ENCODE assay signal across 1 cellular context in the genomic region with DNA sequence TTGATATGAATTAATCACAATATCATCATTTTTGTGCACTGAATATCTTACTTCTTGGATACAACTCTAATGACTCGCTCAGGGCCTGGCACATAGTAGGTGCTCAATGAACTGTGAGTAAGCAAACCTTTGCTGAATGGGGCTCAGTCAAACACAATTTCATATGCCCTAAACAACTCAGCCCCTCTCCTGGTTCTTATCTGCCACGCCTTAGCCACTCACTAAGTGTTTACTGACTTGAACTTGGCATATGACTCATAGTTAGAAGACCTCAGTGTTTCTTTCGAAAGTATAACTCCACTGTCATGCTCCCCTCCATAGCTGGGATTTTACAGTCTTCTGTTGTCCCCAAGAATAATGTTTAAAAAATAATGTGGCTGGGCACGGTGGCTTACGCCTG.
TF ChIP-seq lines count a peak whose summit lies in the region.

No MANE protein-coding gene starts in this region.

TF ChIP-seq in K562, 482 proteins besides CTCF, POLR2A, EP300 and RAD21 (continued from another document):
- no peak for TF ChIP-seq ATF1 (CRISPR knock-in tag; IDR thresholded peaks at IDR 0.05)
- no peak for TF ChIP-seq ATF1 (tag; IDR thresholded peaks at IDR 0.05)
- TF ChIP-seq, protein P1, sequence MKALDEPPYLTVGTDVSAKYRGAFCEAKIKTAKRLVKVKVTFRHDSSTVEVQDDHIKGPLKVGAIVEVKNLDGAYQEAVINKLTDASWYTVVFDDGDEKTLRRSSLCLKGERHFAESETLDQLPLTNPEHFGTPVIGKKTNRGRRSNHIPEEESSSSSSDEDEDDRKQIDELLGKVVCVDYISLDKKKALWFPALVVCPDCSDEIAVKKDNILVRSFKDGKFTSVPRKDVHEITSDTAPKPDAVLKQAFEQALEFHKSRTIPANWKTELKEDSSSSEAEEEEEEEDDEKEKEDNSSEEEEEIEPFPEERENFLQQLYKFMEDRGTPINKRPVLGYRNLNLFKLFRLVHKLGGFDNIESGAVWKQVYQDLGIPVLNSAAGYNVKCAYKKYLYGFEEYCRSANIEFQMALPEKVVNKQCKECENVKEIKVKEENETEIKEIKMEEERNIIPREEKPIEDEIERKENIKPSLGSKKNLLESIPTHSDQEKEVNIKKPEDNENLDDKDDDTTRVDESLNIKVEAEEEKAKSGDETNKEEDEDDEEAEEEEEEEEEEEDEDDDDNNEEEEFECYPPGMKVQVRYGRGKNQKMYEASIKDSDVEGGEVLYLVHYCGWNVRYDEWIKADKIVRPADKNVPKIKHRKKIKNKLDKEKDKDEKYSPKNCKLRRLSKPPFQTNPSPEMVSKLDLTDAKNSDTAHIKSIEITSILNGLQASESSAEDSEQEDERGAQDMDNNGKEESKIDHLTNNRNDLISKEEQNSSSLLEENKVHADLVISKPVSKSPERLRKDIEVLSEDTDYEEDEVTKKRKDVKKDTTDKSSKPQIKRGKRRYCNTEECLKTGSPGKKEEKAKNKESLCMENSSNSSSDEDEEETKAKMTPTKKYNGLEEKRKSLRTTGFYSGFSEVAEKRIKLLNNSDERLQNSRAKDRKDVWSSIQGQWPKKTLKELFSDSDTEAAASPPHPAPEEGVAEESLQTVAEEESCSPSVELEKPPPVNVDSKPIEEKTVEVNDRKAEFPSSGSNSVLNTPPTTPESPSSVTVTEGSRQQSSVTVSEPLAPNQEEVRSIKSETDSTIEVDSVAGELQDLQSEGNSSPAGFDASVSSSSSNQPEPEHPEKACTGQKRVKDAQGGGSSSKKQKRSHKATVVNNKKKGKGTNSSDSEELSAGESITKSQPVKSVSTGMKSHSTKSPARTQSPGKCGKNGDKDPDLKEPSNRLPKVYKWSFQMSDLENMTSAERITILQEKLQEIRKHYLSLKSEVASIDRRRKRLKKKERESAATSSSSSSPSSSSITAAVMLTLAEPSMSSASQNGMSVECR (CRISPR knock-in tag; IDR thresholded peaks at IDR 0.05) = no peak
- TF ChIP-seq JUNB (CRISPR knock-in tag; conservative IDR thresholded peaks at IDR 0.05) = peak; percentile 55; the same call in 1 of the 2 replicates
- no peak for TF ChIP-seq U2AF2 (optimal IDR thresholded peaks at IDR 0.05; ENCODE audit: low read depth, low read length)
- TF ChIP-seq, protein P2, sequence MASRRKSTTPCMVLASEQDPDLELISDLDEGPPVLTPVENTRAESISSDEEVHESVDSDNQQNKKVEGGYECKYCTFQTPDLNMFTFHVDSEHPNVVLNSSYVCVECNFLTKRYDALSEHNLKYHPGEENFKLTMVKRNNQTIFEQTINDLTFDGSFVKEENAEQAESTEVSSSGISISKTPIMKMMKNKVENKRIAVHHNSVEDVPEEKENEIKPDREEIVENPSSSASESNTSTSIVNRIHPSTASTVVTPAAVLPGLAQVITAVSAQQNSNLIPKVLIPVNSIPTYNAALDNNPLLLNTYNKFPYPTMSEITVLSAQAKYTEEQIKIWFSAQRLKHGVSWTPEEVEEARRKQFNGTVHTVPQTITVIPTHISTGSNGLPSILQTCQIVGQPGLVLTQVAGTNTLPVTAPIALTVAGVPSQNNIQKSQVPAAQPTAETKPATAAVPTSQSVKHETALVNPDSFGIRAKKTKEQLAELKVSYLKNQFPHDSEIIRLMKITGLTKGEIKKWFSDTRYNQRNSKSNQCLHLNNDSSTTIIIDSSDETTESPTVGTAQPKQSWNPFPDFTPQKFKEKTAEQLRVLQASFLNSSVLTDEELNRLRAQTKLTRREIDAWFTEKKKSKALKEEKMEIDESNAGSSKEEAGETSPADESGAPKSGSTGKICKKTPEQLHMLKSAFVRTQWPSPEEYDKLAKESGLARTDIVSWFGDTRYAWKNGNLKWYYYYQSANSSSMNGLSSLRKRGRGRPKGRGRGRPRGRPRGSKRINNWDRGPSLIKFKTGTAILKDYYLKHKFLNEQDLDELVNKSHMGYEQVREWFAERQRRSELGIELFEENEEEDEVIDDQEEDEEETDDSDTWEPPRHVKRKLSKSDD (conservative IDR thresholded peaks at IDR 0.05; ENCODE audit: low read length) = no peak
- TF ChIP-seq SAFB2 (IDR thresholded peaks at IDR 0.05; ENCODE audit: borderline replicate concordance, low read depth, low read length, severe bottlenecking) = no peak
- TF ChIP-seq ZNF589 (CRISPR knock-in tag; IDR thresholded peaks at IDR 0.05; ENCODE audit: low read depth) = 0 out of 2 replicates have a peak, but pooled peaks have one; percentile 25
- no peak for TF ChIP-seq MXI1 (IDR thresholded peaks at IDR 0.05; ENCODE audit: low read depth, low read length)
- TF ChIP-seq, protein P3, sequence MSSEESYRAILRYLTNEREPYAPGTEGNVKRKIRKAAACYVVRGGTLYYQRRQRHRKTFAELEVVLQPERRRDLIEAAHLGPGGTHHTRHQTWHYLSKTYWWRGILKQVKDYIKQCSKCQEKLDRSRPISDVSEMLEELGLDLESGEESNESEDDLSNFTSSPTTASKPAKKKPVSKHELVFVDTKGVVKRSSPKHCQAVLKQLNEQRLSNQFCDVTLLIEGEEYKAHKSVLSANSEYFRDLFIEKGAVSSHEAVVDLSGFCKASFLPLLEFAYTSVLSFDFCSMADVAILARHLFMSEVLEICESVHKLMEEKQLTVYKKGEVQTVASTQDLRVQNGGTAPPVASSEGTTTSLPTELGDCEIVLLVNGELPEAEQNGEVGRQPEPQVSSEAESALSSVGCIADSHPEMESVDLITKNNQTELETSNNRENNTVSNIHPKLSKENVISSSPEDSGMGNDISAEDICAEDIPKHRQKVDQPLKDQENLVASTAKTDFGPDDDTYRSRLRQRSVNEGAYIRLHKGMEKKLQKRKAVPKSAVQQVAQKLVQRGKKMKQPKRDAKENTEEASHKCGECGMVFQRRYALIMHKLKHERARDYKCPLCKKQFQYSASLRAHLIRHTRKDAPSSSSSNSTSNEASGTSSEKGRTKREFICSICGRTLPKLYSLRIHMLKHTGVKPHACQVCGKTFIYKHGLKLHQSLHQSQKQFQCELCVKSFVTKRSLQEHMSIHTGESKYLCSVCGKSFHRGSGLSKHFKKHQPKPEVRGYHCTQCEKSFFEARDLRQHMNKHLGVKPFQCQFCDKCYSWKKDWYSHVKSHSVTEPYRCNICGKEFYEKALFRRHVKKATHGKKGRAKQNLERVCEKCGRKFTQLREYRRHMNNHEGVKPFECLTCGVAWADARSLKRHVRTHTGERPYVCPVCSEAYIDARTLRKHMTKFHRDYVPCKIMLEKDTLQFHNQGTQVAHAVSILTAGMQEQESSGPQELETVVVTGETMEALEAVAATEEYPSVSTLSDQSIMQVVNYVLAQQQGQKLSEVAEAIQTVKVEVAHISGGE (CRISPR knock-in tag; IDR thresholded peaks at IDR 0.05) = no peak
- no peak for TF ChIP-seq MECOM (CRISPR knock-in tag; IDR thresholded peaks at IDR 0.05)
- no peak for TF ChIP-seq HDGF (IDR thresholded peaks at IDR 0.05)
- no peak for TF ChIP-seq SRF (CRISPR knock-in tag; IDR thresholded peaks at IDR 0.05)
